In genomic region chr6:43575105-43575771, GRCh38 we compare ENCODE assay signal across 8 cellular contexts. TPM values are rescaled to one million over a fixed set of nuclear protein-coding genes. Genes with fewer than 3 reads are reported as not detected.
DNase-seq lines count a peak whose midpoint lies in the region; ATAC-seq and TF ChIP-seq lines count a peak whose summit lies in the region.

No MANE protein-coding gene starts in this region.

- H3K4me3 ChIP-seq in BE2C (ENCODE audit: low read depth, low read length) (peak overlapping the region; percentile 100), fibroblast of the aortic adventitia (ENCODE audit: low read depth, low read length) (peak overlapping the region; percentile 97)

- peaks cover 38% of the 10 kb centered on the region for H3K4me1 Mint-ChIP-seq in neural crest cell

- no peak for TF ChIP-seq CTCF in BE2C (IDR thresholded peaks at IDR 0.05; ENCODE audit: low read depth, low read length)
- no peak for TF ChIP-seq CTCF in VCaP (conservative IDR thresholded peaks at IDR 0.05)
- TF ChIP-seq CTCF in fibroblast of the aortic adventitia (IDR thresholded peaks at IDR 0.05; ENCODE audit: insufficient read depth, low read length): no peak
- TF ChIP-seq CTCF in neural crest cell (conservative IDR thresholded peaks at IDR 0.05): no peak

- peak overlapping the region; percentile 54 for H3K27ac Mint-ChIP-seq in neural crest cell (ENCODE audit: unreplicated experiment)

- peak overlapping the region; percentile 92 for H3K4me3 Mint-ChIP-seq in neural crest cell

- H3K9me3 ChIP-seq in BE2C: no peaks in the 10 kb centered on the region
- H3K9me3 ChIP-seq in KOPT-K1 (ENCODE audit: insufficient read depth, low read length, poor library complexity, severe bottlenecking): no peaks in the 10 kb centered on the region

- H3K36me3 Mint-ChIP-seq in neural crest cell (ENCODE audit: low read depth): peaks cover 4% of the 10 kb centered on the region

- H3K4me1 ChIP-seq in BE2C: peaks cover 12% of the 10 kb centered on the region

- no peaks in the 10 kb centered on the region for H3K9me3 Mint-ChIP-seq in neural crest cell

- no peaks in the 10 kb centered on the region for H3K27me3 Mint-ChIP-seq in neural crest cell (ENCODE audit: low read depth)

- ATAC-seq in GM19397 (IDR thresholded peaks at IDR 0.05; ENCODE audit: unreplicated experiment): peak; percentile 22

- H3K36me3 ChIP-seq in BE2C (peaks cover 32% of the 10 kb centered on the region), KOPT-K1 (ENCODE audit: insufficient read depth, low read length) (peaks cover 42% of the 10 kb centered on the region)

- peak overlapping the region; percentile 86 for H3K27ac ChIP-seq in KOPT-K1 (ENCODE audit: low read depth, low read length, poor library complexity, severe bottlenecking)
- H3K27ac ChIP-seq in VCaP: peak overlapping the region; percentile 90

- H3K27me3 ChIP-seq in BE2C: no peaks in the 10 kb centered on the region

- DNase-seq in BE2C (peak; percentile 54), fibroblast of the aortic adventitia (ENCODE audit: low read depth) (no peak), neural crest cell (ENCODE audit: low read depth, low spot score) (peak; percentile 35), activated gamma-delta T cell treated with Interleukin-2 at 50 U/mL for 16 hours (no peak), SIG-M5 treated with dmso at 0.1 percent for 504 hours (lab: John Stamatoyannopoulos, UW; ENCODE audit: unreplicated experiment) (no peak)

RNA-seq across cellular contexts. Expression of gene XPO5, which starts 0.6 kb away (rescaled TPM):
- 95.2 TPM for polyA plus RNA-seq in BE2C (2012; ENCODE audit: insufficient read depth, insufficient read length, low read depth)
- total RNA-seq in fibroblast of the aortic adventitia (ENCODE audit: low replicate concordance) (17.6 and 29.0 TPM in 2 replicates), neural crest cell (99.6 and 105 TPM in 2 replicates)

RNA-seq across cellular contexts. Expression of gene POLH, which starts 0.7 kb away (rescaled TPM):
- polyA plus RNA-seq in BE2C (2012; ENCODE audit: insufficient read depth, insufficient read length, low read depth): 11.6 TPM
- total RNA-seq in fibroblast of the aortic adventitia (ENCODE audit: low replicate concordance) (12.4 and 30.6 TPM in 2 replicates), neural crest cell (19.1 and 22.2 TPM in 2 replicates)

RNA-seq across cellular contexts. Expression of gene GTPBP2, which starts 53.8 kb away (rescaled TPM):
- 221 TPM for polyA plus RNA-seq in BE2C (2012; ENCODE audit: insufficient read depth, insufficient read length, low read depth)
- total RNA-seq in fibroblast of the aortic adventitia (ENCODE audit: low replicate concordance): 32.5 and 61.2 TPM in 2 replicates
- total RNA-seq in neural crest cell: 70.0 and 70.6 TPM in 2 replicates

RNA-seq across cellular contexts. Expression of gene POLR1C, which starts 58.3 kb away (rescaled TPM):
- polyA plus RNA-seq in BE2C (2012; ENCODE audit: insufficient read depth, insufficient read length, low read depth): 114 TPM
- 27.0 and 45.7 TPM in 2 replicates for total RNA-seq in fibroblast of the aortic adventitia (ENCODE audit: low replicate concordance)
- 45.8 and 60.8 TPM in 2 replicates for total RNA-seq in neural crest cell

RNA-seq across cellular contexts. Expression of gene YIPF3, which starts 58.5 kb away (rescaled TPM):
- 421 TPM for polyA plus RNA-seq in BE2C (2012; ENCODE audit: insufficient read depth, insufficient read length, low read depth)
- total RNA-seq in fibroblast of the aortic adventitia (ENCODE audit: low replicate concordance): 71.6 and 94.4 TPM in 2 replicates
- 85.7 and 93.0 TPM in 2 replicates for total RNA-seq in neural crest cell

Comparison
In these comparisons a context has a peak if more than half of its experiments do, and no peak if none do; other contexts are left out.
1. DNase-seq: peak in BE2C (single experiment) and neural crest cell (single experiment); none in fibroblast of the aortic adventitia (single experiment), activated gamma-delta T cell treated with Interleukin-2 at 50 U/mL for 16 hours (single experiment) and SIG-M5 treated with dmso at 0.1 percent for 504 hours (single experiment).